Comparison of ENCODE assay signal across 15 cellular contexts in the genomic region with DNA sequence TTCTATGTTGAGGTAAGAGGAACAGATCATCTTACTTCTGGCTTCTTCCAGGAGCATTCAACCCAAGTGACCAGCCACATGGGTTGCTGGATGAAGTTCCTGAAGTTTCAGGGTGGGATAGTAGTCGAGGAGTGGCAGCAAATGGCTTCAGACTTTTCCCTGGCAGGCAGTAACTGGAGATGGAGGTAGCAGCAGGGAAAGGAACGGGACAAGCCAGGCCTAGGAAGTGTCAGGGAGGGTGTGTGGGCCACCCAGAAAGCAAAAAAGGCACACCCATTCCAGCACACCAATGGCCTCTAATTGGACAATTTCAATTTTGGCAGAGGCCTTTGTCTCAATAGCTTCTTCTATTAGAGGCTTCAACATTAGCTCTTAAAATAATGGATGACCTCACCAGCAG.
"Had no signal": no experiment of that assay in that cellular context is flagged by ENCODE, and none has a peak within 500 bp of the region (broad histone marks: within the 10 kb centered on the region; RNA-seq: fewer than 3 reads in every experiment).

No MANE protein-coding gene starts in this region.

- DNase-seq: colonic mucosa; dermis blood vessel endothelial cell; esophagus squamous epithelium; foreskin fibroblast; head of caudate nucleus; mucosa of descending colon; small intestine; stimulated activated CD4-positive, alpha-beta T cell treated with anti-CD3 and anti-CD28 coated beads, Interleukin-12 subunit alpha, Interleukin-12 subunit beta, amount 100 ng/mL, for 4 hours; stimulated activated naive CD4-positive, alpha-beta T cell had no signal

- H3K4me1 ChIP-seq: colonic mucosa, esophagus squamous epithelium, gastroesophageal sphincter had no signal

- H3K36me3 ChIP-seq: colonic mucosa, esophagus squamous epithelium, gastroesophageal sphincter, neutrophil had no signal

- H3K27me3 Mint-ChIP-seq: natural killer cell treated with Interleukin-12 subunit alpha and Interleukin-12 subunit beta and Interleukin-15 and Interleukin-18, amount 100 ng/mL, for 72 hours; type B pancreatic cell had no signal

- H3K36me3 Mint-ChIP-seq: natural killer cell treated with Interleukin-12 subunit alpha and Interleukin-12 subunit beta and Interleukin-15 and Interleukin-18, amount 100 ng/mL, for 72 hours; type B pancreatic cell had no signal

- H3K9me3 ChIP-seq: colonic mucosa, esophagus squamous epithelium, gastroesophageal sphincter, mucosa of descending colon, neutrophil had no signal

- H3K27ac Mint-ChIP-seq: natural killer cell treated with Interleukin-12 subunit alpha and Interleukin-12 subunit beta and Interleukin-15 and Interleukin-18, amount 100 ng/mL, for 72 hours; type B pancreatic cell had no signal

- H3K9me3 Mint-ChIP-seq: type B pancreatic cell had no signal

- H3K27me3 ChIP-seq: colonic mucosa, esophagus squamous epithelium, gastroesophageal sphincter, hepatocyte, neutrophil had no signal

- ATAC-seq: gastroesophageal sphincter; mucosa of descending colon; natural killer cell treated with Interleukin-12 subunit alpha and Interleukin-12 subunit beta and Interleukin-15 and Interleukin-18, amount 100 ng/mL, for 72 hours; sciatic nerve had no signal

- H2AFZ ChIP-seq: hepatocyte had no signal

- H3K4me2 ChIP-seq: hepatocyte had no signal

- H3K4me3 Mint-ChIP-seq: natural killer cell treated with Interleukin-12 subunit alpha and Interleukin-12 subunit beta and Interleukin-15 and Interleukin-18, amount 100 ng/mL, for 72 hours; type B pancreatic cell had no signal

- H3K79me2 ChIP-seq: hepatocyte had no signal

- H3K27ac ChIP-seq: colonic mucosa, esophagus squamous epithelium, gastroesophageal sphincter, hepatocyte, neutrophil had no signal

- H3K4me3 ChIP-seq: colonic mucosa, esophagus squamous epithelium, gastroesophageal sphincter, hepatocyte, mucosa of descending colon had no signal
